In the genomic region with DNA sequence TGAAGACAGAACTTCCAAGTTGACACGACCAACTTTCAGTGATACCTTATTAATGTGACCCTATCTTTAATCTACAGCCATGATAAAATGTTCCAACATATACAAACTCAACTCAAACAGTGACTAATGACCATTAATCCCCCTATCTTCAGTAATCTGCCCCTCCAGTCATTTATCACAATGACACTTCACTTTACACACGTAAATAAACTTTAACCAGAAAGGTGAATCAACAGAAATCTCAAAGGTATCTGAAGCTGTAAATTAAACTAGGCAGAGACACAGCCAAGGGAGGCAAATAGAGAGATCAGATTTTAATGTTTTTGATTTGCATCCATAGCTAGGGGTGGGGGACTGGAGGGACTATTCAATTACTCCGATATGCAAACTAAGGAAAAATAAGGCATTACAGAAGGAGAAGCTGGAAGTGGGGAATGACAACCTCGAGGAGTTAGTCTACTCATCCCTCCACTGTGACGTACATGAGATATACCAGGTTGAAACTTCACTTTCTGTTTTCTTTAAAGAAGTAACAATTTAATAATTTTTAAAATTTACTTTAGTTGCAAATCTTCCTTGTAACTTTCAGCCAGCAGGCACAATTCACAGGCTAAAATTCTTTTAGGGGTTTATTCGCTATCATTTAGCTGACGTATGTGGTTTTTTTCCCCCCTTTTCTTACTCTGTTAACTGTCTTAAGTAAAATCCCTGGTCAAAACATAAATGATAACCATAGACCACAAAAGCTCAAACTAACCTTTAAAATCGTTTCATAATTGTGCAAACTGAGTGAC, we compare ENCODE assay signal across 10 cellular contexts.
DNase-seq lines count a peak whose midpoint lies in the region; ATAC-seq, FAIRE-seq and TF ChIP-seq lines count a peak whose summit lies in the region.
"Had no signal": no experiment of that assay in that cellular context is flagged by ENCODE, and none has a peak within 500 bp of the region (broad histone marks: within the 10 kb centered on the region; RNA-seq: fewer than 3 reads in every experiment).

No MANE protein-coding gene starts in this region.

- TF ChIP-seq CTCF in GM06990 (IDR thresholded peaks at IDR 0.05; ENCODE audit: insufficient read depth, low read length, poor library complexity, severe bottlenecking), result no peak
- TF ChIP-seq CTCF in Peyer's patch (IDR thresholded peaks at IDR 0.05), result no peak
- no peak for TF ChIP-seq CTCF in fibroblast of the aortic adventitia (IDR thresholded peaks at IDR 0.05; ENCODE audit: insufficient read depth, low read length)
- no peak for TF ChIP-seq CTCF in sigmoid colon (IDR thresholded peaks at IDR 0.05)

- H3K4me1 Mint-ChIP-seq in CD8-positive, alpha-beta memory T cell, result peaks cover 0 to 5% (median 2%) of the 10 kb centered on the region in 3 donors
- peaks cover 5% of the 10 kb centered on the region for H3K4me1 Mint-ChIP-seq in activated T-cell treated with anti-CD3 and anti-CD28 coated beads, Interleukin-2, amount 50 U/mL, for 24 hours (ENCODE audit: low read depth)

- TF ChIP-seq POLR2A in Peyer's patch (IDR thresholded peaks at IDR 0.05) (no peak), sigmoid colon (IDR thresholded peaks at IDR 0.05) (no peak)

- H3K4me1 ChIP-seq in Peyer's patch (no peaks in the 10 kb centered on the region), sigmoid colon (peaks cover 0 to 55% (median 23%) of the 10 kb centered on the region in 4 donors)
- no peaks in the 10 kb centered on the region for H3K4me1 ChIP-seq in CD8-positive, alpha-beta memory T cell (ENCODE audit: insufficient read depth, low read length)

- peak overlapping the region; percentile 78 for H3K4me3 ChIP-seq in GM06990 (replicated peaks; ENCODE audit: low read depth, low read length)
- H3K4me3 ChIP-seq in Peyer's patch, result peak overlapping the region; percentile 39 to 89 (median 58)
- peak overlapping the region; percentile 86 for H3K4me3 ChIP-seq in fibroblast of the aortic adventitia (ENCODE audit: low read depth, low read length)
- peak overlapping the region; percentile 71 to 96 (median 93) for H3K4me3 ChIP-seq in sigmoid colon
- no peak overlapping the region for H3K4me3 ChIP-seq in CD8-positive, alpha-beta memory T cell (ENCODE audit: low read length)

- H3K27me3 ChIP-seq in GM06990 (replicated peaks; ENCODE audit: control insufficient read depth, insufficient read depth, low read length), result no peaks in the 10 kb centered on the region
- H3K27me3 ChIP-seq in Peyer's patch, result no peaks in the 10 kb centered on the region
- no peaks in the 10 kb centered on the region for H3K27me3 ChIP-seq in sigmoid colon
- no peaks in the 10 kb centered on the region for H3K27me3 ChIP-seq in CD8-positive, alpha-beta memory T cell (ENCODE audit: insufficient read depth, low read length, poor library complexity, severe bottlenecking)

- no peak overlapping the region for H3K4me3 Mint-ChIP-seq in CD8-positive, alpha-beta memory T cell
- no peak overlapping the region for H3K4me3 Mint-ChIP-seq in activated T-cell treated with anti-CD3 and anti-CD28 coated beads, Interleukin-2, amount 50 U/mL, for 24 hours
- H3K4me3 Mint-ChIP-seq: nephron progenitor cell had no signal

- no peak overlapping the region for H3K27ac Mint-ChIP-seq in CD8-positive, alpha-beta memory T cell
- H3K27ac Mint-ChIP-seq in activated T-cell treated with anti-CD3 and anti-CD28 coated beads, Interleukin-2, amount 50 U/mL, for 24 hours, result no peak overlapping the region

- DNase-seq in GM06990 (ENCODE audit: extremely low read depth, insufficient read length) (no peak), Peyer's patch (no peak), fibroblast of the aortic adventitia (ENCODE audit: low read depth) (no peak), sigmoid colon (no peak), GM19239 (ENCODE audit: insufficient read length, low spot score) (no peak)
- no peak for DNase-seq in CD8-positive, alpha-beta memory T cell
- DNase-seq in activated T-cell treated with anti-CD3 and anti-CD28 coated beads, Interleukin-2, amount 50 U/mL, for 24 hours, result no peak

- H3K36me3 ChIP-seq in GM06990 (ENCODE audit: control insufficient read depth, insufficient read depth, low read length) (no peaks in the 10 kb centered on the region), Peyer's patch (no peaks in the 10 kb centered on the region), sigmoid colon (no peaks in the 10 kb centered on the region)
- no peaks in the 10 kb centered on the region for H3K36me3 ChIP-seq in CD8-positive, alpha-beta memory T cell (ENCODE audit: insufficient read depth, low read length)

- intact Hi-C loops in sigmoid colon (cut with DNase I), result loop anchor here (5.0 kb wide), 3 partner anchors 144 to 351 kb away; no protein-coding TSS in a partner anchor

- H3K36me3 Mint-ChIP-seq in CD8-positive, alpha-beta memory T cell, result peaks cover 0 to 1% (median 0%) of the 10 kb centered on the region in 3 donors
- H3K36me3 Mint-ChIP-seq in activated T-cell treated with anti-CD3 and anti-CD28 coated beads, Interleukin-2, amount 50 U/mL, for 24 hours (ENCODE audit: low read depth), result no peaks in the 10 kb centered on the region

- CTCF ChIA-PET in CD8-positive, alpha-beta memory T cell (lab: Charles Lee), result no interaction called here

- H3K9me3 ChIP-seq in Peyer's patch (no peaks in the 10 kb centered on the region), sigmoid colon (no peaks in the 10 kb centered on the region)
- H3K9me3 ChIP-seq in CD8-positive, alpha-beta memory T cell (ENCODE audit: low read length), result no peaks in the 10 kb centered on the region

- POLR2A ChIA-PET in CD8-positive, alpha-beta memory T cell (lab: Charles Lee), result no interaction called here

- peaks cover 4 to 6% of the 10 kb centered on the region in 2 donors for H3K27me3 Mint-ChIP-seq in CD8-positive, alpha-beta memory T cell
- peaks cover 15% of the 10 kb centered on the region for H3K27me3 Mint-ChIP-seq in activated T-cell treated with anti-CD3 and anti-CD28 coated beads, Interleukin-2, amount 50 U/mL, for 24 hours

- peaks cover under 1 to 16% (median 15%) of the 10 kb centered on the region in 5 donors for H3K9me3 Mint-ChIP-seq in CD8-positive, alpha-beta memory T cell
- H3K9me3 Mint-ChIP-seq in activated T-cell treated with anti-CD3 and anti-CD28 coated beads, Interleukin-2, amount 50 U/mL, for 24 hours, result peaks cover 4% of the 10 kb centered on the region

- TF ChIP-seq EP300 in sigmoid colon (IDR thresholded peaks at IDR 0.05), result no peak

- WGBS in sigmoid colon, 2 donors, result 24 to 42% methylated on average over 8 of the region's 8 CpGs

- H3K27ac ChIP-seq in Peyer's patch (peak overlapping the region in 2 of 4 donors; percentile 79 to 87), sigmoid colon (peak overlapping the region in 3 of 4 donors; percentile 90 to 95 (median 93))
- no peak overlapping the region for H3K27ac ChIP-seq in CD8-positive, alpha-beta memory T cell (ENCODE audit: low read depth, low read length)
- H3K27ac ChIP-seq: VCaP had no signal

- no peak for FAIRE-seq in GM19239 (lab: Jason Lieb, UNC)

- no peak for ATAC-seq in GM18498 (IDR thresholded peaks at IDR 0.05; ENCODE audit: unreplicated experiment)
